In the genomic region with DNA sequence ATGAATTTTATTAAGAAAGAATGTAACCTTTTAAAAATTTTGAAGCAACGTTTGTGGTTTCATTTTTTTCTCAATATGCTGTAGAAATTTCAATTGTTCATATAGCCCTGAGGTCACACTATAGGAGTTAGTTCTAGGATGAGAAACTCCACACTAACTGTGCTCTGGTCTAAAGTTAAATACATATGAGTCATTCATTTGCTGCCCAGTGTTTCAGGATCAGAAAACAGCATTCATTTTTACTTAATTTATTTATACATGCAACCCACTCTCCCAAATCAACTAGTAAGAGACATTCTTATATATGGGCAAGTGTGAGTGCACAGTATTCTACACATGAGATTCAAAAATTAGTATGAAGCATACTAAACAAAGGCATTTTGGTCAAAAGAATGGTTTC, we compare ENCODE assay signal across 18 cellular contexts.
DNase-seq lines count a peak whose midpoint lies in the region; ATAC-seq and TF ChIP-seq lines count a peak whose summit lies in the region.
"Had no signal": no experiment of that assay in that cellular context is flagged by ENCODE, and none has a peak within 500 bp of the region (broad histone marks: within the 10 kb centered on the region; RNA-seq: fewer than 3 reads in every experiment).

No MANE protein-coding gene starts in this region.

- no peak overlapping the region for H3K4me3 ChIP-seq in PC-3 (ENCODE audit: low read length)
- H3K4me3 ChIP-seq: esophagus squamous epithelium, left ventricle myocardium inferior, SJSA1, upper lobe of right lung had no signal

- peak; percentile 73 for ATAC-seq in GM18511 (IDR thresholded peaks at IDR 0.05; ENCODE audit: unreplicated experiment)
- peak; percentile 88 for ATAC-seq in PC-3
- ATAC-seq in T-helper 17 cell = no peak
- ATAC-seq: right cardiac atrium, upper lobe of right lung had no signal

- no peak overlapping the region for H3K27ac ChIP-seq in PC-3 (ENCODE audit: low read length)
- H3K27ac ChIP-seq: esophagus squamous epithelium, left ventricle myocardium inferior, SJSA1, upper lobe of right lung had no signal

- H3F3A ChIP-seq in PC-3 (ENCODE audit: low read length, unreplicated experiment) = no peaks in the 10 kb centered on the region

- no peaks in the 10 kb centered on the region for H3K9me2 ChIP-seq in PC-3 (replicated peaks; ENCODE audit: low read length)

- POLR2A ChIA-PET in PC-3 (lab: Charles Lee; ENCODE audit: unreplicated experiment) = no interaction called here

- in situ Hi-C loops in KBM-7 (cut with MboI; ENCODE audit: low pct_unique_long_range_greater_than_20kb, low sequenced_read_pairs) = no loop called here

- intact Hi-C loops in PC-3 (cut with micrococcal nuclease) = no loop called here

- H3K9me3 Mint-ChIP-seq in HFFc6 = no peaks in the 10 kb centered on the region

- CTCF ChIA-PET in PC-3 (lab: Charles Lee) = no interaction called here

- H3K4me1 ChIP-seq in PC-3 (ENCODE audit: insufficient read depth, low read length) = no peaks in the 10 kb centered on the region
- H3K4me1 ChIP-seq: left ventricle myocardium inferior had no signal

- H3K27ac Mint-ChIP-seq in HFFc6 (peak overlapping the region; percentile 61), T-helper 17 cell (no peak overlapping the region)

- H3K9me3 ChIP-seq in PC-3 (ENCODE audit: low read length) (no peaks in the 10 kb centered on the region), T-helper 17 cell (ENCODE audit: control insufficient read depth, low read length, poor library complexity, severe bottlenecking) (no peaks in the 10 kb centered on the region)
- H3K9me3 ChIP-seq: esophagus squamous epithelium, left ventricle myocardium inferior, SJSA1, upper lobe of right lung had no signal

- TF ChIP-seq CTCF in HFFc6 (IDR thresholded peaks at IDR 0.05) = no peak
- TF ChIP-seq CTCF in PC-3 (conservative IDR thresholded peaks at IDR 0.05; ENCODE audit: low read depth, low read length) = no peak

- H3K79me2 ChIP-seq in PC-3 (ENCODE audit: low read length) = no peaks in the 10 kb centered on the region

- H3K4me1 Mint-ChIP-seq in HFFc6 (ENCODE audit: low read depth) (peaks cover 42% of the 10 kb centered on the region), T-helper 17 cell (peaks cover 29% of the 10 kb centered on the region)

- no peaks in the 10 kb centered on the region for H3K27me3 Mint-ChIP-seq in HFFc6 (ENCODE audit: insufficient read depth)
- H3K27me3 Mint-ChIP-seq in T-helper 17 cell = no peaks in the 10 kb centered on the region

- H3K36me3 Mint-ChIP-seq in HFFc6 (ENCODE audit: low read depth) = peaks cover 29% of the 10 kb centered on the region
- peaks cover 9% of the 10 kb centered on the region for H3K36me3 Mint-ChIP-seq in T-helper 17 cell (ENCODE audit: low read depth)

- H3K9ac ChIP-seq in PC-3 (ENCODE audit: low read length) = no peak overlapping the region

- BruUV-seq in PC-3 (replicated peaks; lab: Mats Ljungman, UMichigan) = no TSS peak

- no peaks in the 10 kb centered on the region for H3K36me3 ChIP-seq in PC-3 (ENCODE audit: low read depth, low read length)
- H3K36me3 ChIP-seq: esophagus squamous epithelium, left ventricle myocardium inferior, SJSA1, upper lobe of right lung had no signal

- H4K20me1 ChIP-seq in PC-3 (ENCODE audit: low read length) = no peaks in the 10 kb centered on the region

- H3K27me3 ChIP-seq in PC-3 (ENCODE audit: low read length) = no peaks in the 10 kb centered on the region
- H3K27me3 ChIP-seq: esophagus squamous epithelium, SJSA1, upper lobe of right lung had no signal

- no peak overlapping the region for H2AFZ ChIP-seq in PC-3 (ENCODE audit: low read length)

- H3K4me2 ChIP-seq in PC-3 (ENCODE audit: low read length) = no peak overlapping the region

- H3K4me3 Mint-ChIP-seq in HFFc6 (no peak overlapping the region), T-helper 17 cell (no peak overlapping the region)

- no peak for DNase-seq in HFFc6
- peak; percentile 15 for DNase-seq in PC-3
- peak; percentile 59 for DNase-seq in foreskin melanocyte
- DNase-seq in NCI-H2107 (lab: John Stamatoyannopoulos, UW) = no peak
- no peak for DNase-seq in NCI-H446 (lab: John Stamatoyannopoulos, UW)
- DNase-seq in T-helper 17 cell = no peak
- no peak for DNase-seq in KBM-7
- DNase-seq: activated CD8-positive, alpha-beta memory T cell treated with anti-CD3 and anti-CD28 coated beads for 24 hours; activated gamma-delta T cell; esophagus squamous epithelium; left ventricle myocardium inferior; MM.1S; NCI-H2227 treated with DMSO at 0.1 percent for 48 hours; right cardiac atrium; stimulated activated CD4-positive, alpha-beta T cell treated with anti-CD3 and anti-CD28 coated beads, Interleukin-4, amount 100 ng/mL, for 4 hours; upper lobe of right lung had no signal

Comparison
In these comparisons a context has a peak if more than half of its experiments do, and no peak if none do; other contexts are left out.
1. DNase-seq: peak in PC-3 (single experiment) and foreskin melanocyte (single experiment); none in HFFc6 (single experiment), NCI-H2107 (single experiment), NCI-H446 (0 of 2), T-helper 17 cell (0 of 3) and KBM-7 (single experiment).